Comparison of ENCODE assay signal across 24 cellular contexts in the genomic region with DNA sequence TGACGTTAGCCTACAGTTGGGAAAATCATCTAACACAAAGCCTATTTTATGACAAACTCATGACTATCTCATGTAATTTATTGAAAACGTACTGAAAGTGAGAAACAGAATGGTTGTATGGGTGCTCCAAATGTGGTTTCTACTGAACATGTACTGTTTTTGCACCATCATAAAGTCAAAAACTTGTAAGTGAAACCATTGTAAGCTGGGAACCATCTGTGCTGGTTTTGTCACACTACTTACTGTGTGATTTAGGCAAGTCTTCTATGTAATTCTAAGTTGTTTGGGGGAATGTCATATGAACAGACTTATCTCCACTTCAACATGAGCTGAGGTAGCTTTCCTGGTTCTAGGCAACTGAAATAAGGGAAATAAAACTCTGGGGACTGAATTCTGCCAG.
"Had no signal": no experiment of that assay in that cellular context is flagged by ENCODE, and none has a peak within 500 bp of the region (broad histone marks: within the 10 kb centered on the region; RNA-seq: fewer than 3 reads in every experiment).

No MANE protein-coding gene starts in this region.

- H3K27ac Mint-ChIP-seq: T-cell; T-helper 1 cell treated with Interleukin-12 subunit alpha and Interleukin-12 subunit beta and Interleukin-4 antibody, amounts not matched to agents 30 μg/mL and 1 μg/mL, for 36 hours had no signal

- H3K36me3 ChIP-seq: SJSA1 had no signal

- H3K4me3 Mint-ChIP-seq: T-cell; T-helper 1 cell treated with Interleukin-12 subunit alpha and Interleukin-12 subunit beta and Interleukin-4 antibody, amounts not matched to agents 30 μg/mL and 1 μg/mL, for 36 hours had no signal

- H3K9me3 ChIP-seq: SJSA1 had no signal

- H3K36me3 Mint-ChIP-seq: T-cell had no signal

- ATAC-seq: HepG2, T-cell had no signal

- H3K4me3 ChIP-seq: SJSA1, SK-N-MC had no signal

- H3K9me3 Mint-ChIP-seq: T-cell; T-helper 1 cell treated with Interleukin-12 subunit alpha and Interleukin-12 subunit beta and Interleukin-4 antibody, amounts not matched to agents 30 μg/mL and 1 μg/mL, for 36 hours had no signal

- DNase-seq: IMR-90, Kasumi-1, KG1, MV-4-11, NCI-H1048, NCI-H1105, NCI-H1417, NCI-H1436 treated with DMSO at 0.1 percent for 48 hours, NCI-H1694, NCI-H187 treated with DMSO at 0.1 percent for 48 hours, NCI-H2029 treated with DMSO at 0.1 percent for 48 hours, NCI-H2227 treated with DMSO at 0.1 percent for 48 hours, NCI-H524, NCI-H526 treated with DMSO at 0.1 percent for 48 hours, NCI-H748 treated with DMSO at 0.1 percent for 48 hours, Right ventricle myocardium superior, RPMI8226, SIG-M5, SW 1271 had no signal

- H3K27me3 ChIP-seq: SJSA1 had no signal

- H3K27ac ChIP-seq: SJSA1, SK-N-MC had no signal
